17 cellular contexts compared by ENCODE assay signal in genomic region chr2:109447811-109448210, GRCh38.
DNase-seq lines count a peak whose midpoint lies in the region; ATAC-seq, FAIRE-seq and TF ChIP-seq lines count a peak whose summit lies in the region.
"Had no signal": no experiment of that assay in that cellular context is flagged by ENCODE, and none has a peak within 500 bp of the region (broad histone marks: within the 10 kb centered on the region; RNA-seq: fewer than 3 reads in every experiment).

No MANE protein-coding gene starts in this region.

- H3K27ac ChIP-seq in left ventricle myocardium inferior (replicated peaks) (peak overlapping the region; percentile 25), H1 (ENCODE audit: low read depth, low read length) (no peak overlapping the region)
- H3K27ac ChIP-seq: A549, cardiac muscle cell, upper lobe of left lung had no signal

- H2BK120ac ChIP-seq in H1 (replicated peaks; ENCODE audit: low read depth, low read length): no peak overlapping the region

- no peak overlapping the region for H2AK5ac ChIP-seq in H1 (ENCODE audit: low read depth, low read length)

- ATAC-seq in left ventricle myocardium superior (no peak), GM21381 (IDR thresholded peaks at IDR 0.05; ENCODE audit: unreplicated experiment) (no peak), HG03175 (IDR thresholded peaks at IDR 0.05; ENCODE audit: unreplicated experiment) (no peak)
- ATAC-seq: A549 had no signal

- no peak for TF ChIP-seq POLR2A in H1 (IDR thresholded peaks at IDR 0.05; ENCODE audit: control extremely low read depth in 1 of 2, low read depth in 2 of 2, low read length in 2 of 2)

- no peak overlapping the region for H3K9ac ChIP-seq in H1 (replicated peaks in 1 of 4; ENCODE audit: extremely low read depth in 1 of 4, low read depth in 3 of 4, low read length in 3 of 4)

- no peak overlapping the region for H2BK12ac ChIP-seq in H1 (ENCODE audit: low read depth, low read length)

- H3K4me1 ChIP-seq in left ventricle myocardium inferior (peaks cover 44% of the 10 kb centered on the region), H1 (replicated peaks in 1 of 4; ENCODE audit: control insufficient read depth in 3 of 4, insufficient read depth in 4 of 4, low read length in 3 of 4) (no peaks in the 10 kb centered on the region)
- H3K4me1 ChIP-seq: A549 had no signal

- no peak overlapping the region for H4K5ac ChIP-seq in H1 (ENCODE audit: insufficient read length, low read depth, low read length)

- H2AFZ ChIP-seq in H1 (ENCODE audit: low read length): no peak overlapping the region

- H3K18ac ChIP-seq in H1 (ENCODE audit: extremely low read depth, low read length): no peak overlapping the region

- no peak overlapping the region for H3K4me2 ChIP-seq in H1 (ENCODE audit: insufficient read depth in 1 of 2, low read depth in 2 of 2, low read length in 2 of 2)
- H3K4me2 ChIP-seq: A549 had no signal

- no peaks in the 10 kb centered on the region for H3K23me2 ChIP-seq in H1 (ENCODE audit: low read depth, low read length)

- H3K4me3 ChIP-seq in left ventricle myocardium inferior (no peak overlapping the region), H1 (ENCODE audit: extremely low read depth in 1 of 4, insufficient read depth in 2 of 4, low read depth in 3 of 4, low read length in 4 of 4) (no peak overlapping the region), MG63 (no peak overlapping the region)
- H3K4me3 ChIP-seq: A549, cardiac muscle cell, upper lobe of left lung had no signal

- H3K79me1 ChIP-seq in H1 (ENCODE audit: low read depth, low read length): no peaks in the 10 kb centered on the region

- H4K20me1 ChIP-seq in H1 (replicated peaks in 1 of 2; ENCODE audit: control insufficient read depth in 1 of 2, insufficient read depth in 2 of 2, low read length in 2 of 2): no peaks in the 10 kb centered on the region

- DNase-seq in left ventricle myocardium inferior (no peak), left ventricle myocardium superior (no peak), H1 (ENCODE audit: low read depth in 1 of 2, low spot score in 2 of 2) (no peak), occipital lobe (lab: John Stamatoyannopoulos, UW) (peak; percentile 50), DMS114 treated with DMSO at 0.1 percent for 48 hours (lab: John Stamatoyannopoulos, UW; ENCODE audit: unreplicated experiment) (no peak), MG63 (no peak)
- DNase-seq: activated naive CD4-positive, alpha-beta T cell treated with anti-CD3 and anti-CD28 coated beads, Interleukin-2, amount 10 ng/mL, durations not matched to agents 7 days and 5 days; CD8-positive, alpha-beta memory T cell; MV-4-11; NCI-H226; stimulated activated CD4-positive, alpha-beta T cell treated with anti-CD3 and anti-CD28 coated beads, Interleukin-2, amount 100 ng/mL, for 48 hours; upper lobe of left lung had no signal

- 92% methylated on average over 6 of the region's 6 CpGs; no CpG with 5 or more reads in 1 of the 2 experiments for WGBS in H1 (ENCODE audit: extremely low coverage in 1 of 2, insufficient coverage in 1 of 2, insufficient read length in 1 of 2, insufficient replicate concordance in 2 of 2, low coverage in 1 of 2, low lambda C conversion rate in 2 of 2, missing lambda C conversion rate in 1 of 2), 2 experiments

- H3K9me3 ChIP-seq in left ventricle myocardium inferior (replicated peaks) (peaks cover 25% of the 10 kb centered on the region), H1 (ENCODE audit: insufficient read depth in 2 of 2, low read depth in 1 of 2, low read length in 1 of 2) (peaks cover 6 to 11% of the 10 kb centered on the region in 2 experiments), MG63 (peaks cover 20% of the 10 kb centered on the region)

- no peaks in the 10 kb centered on the region for H3K79me2 ChIP-seq in H1 (ENCODE audit: control insufficient read depth in 1 of 2, insufficient read depth in 2 of 2, low read length in 2 of 2)

- no peak overlapping the region for H3K4ac ChIP-seq in H1 (replicated peaks; ENCODE audit: insufficient read length, low read depth, low read length)

- CTCF ChIA-PET in H1 (lab: Charles Lee; ENCODE audit: partially characterized antibody): interaction anchor here (1.0 to 1.9 kb wide), 7 partner anchors 12 to 190 kb away, joined by 3 to 4 read pairs (median 3); no protein-coding TSS in a partner anchor

- no peak overlapping the region for H2BK5ac ChIP-seq in H1 (ENCODE audit: low read depth, low read length)

- H3K56ac ChIP-seq in H1 (replicated peaks; ENCODE audit: insufficient read length, low read depth, low read length): no peak overlapping the region

- H3K27me3 ChIP-seq in left ventricle myocardium inferior (ENCODE audit: low read depth) (no peaks in the 10 kb centered on the region), H1 (replicated peaks in 1 of 4; ENCODE audit: control insufficient read depth in 3 of 4, extremely low read depth in 1 of 4, insufficient read depth in 3 of 4, low read length in 3 of 4) (no peaks in the 10 kb centered on the region), MG63 (no peaks in the 10 kb centered on the region)
- H3K27me3 ChIP-seq: cardiac muscle cell, upper lobe of left lung had no signal

- no peak overlapping the region for H3K14ac ChIP-seq in H1 (ENCODE audit: insufficient read length)

- intact Hi-C loops in left ventricle myocardium inferior (cut with micrococcal nuclease) (no loop called here), left ventricle myocardium superior (cut with micrococcal nuclease) (no loop called here)

- POLR2A ChIA-PET in H1 (lab: Charles Lee; ENCODE audit: partially characterized antibody): no interaction called here

- H4K8ac ChIP-seq in H1 (ENCODE audit: extremely low read depth, insufficient read depth, low read length): 0 out of 2 replicates have a peak overlapping the region, but pooled peaks have one; percentile 12

- no peak overlapping the region for H2BK15ac ChIP-seq in H1 (ENCODE audit: low read length)

- H3K36me3 ChIP-seq in left ventricle myocardium inferior: peaks cover 10% of the 10 kb centered on the region
- no peaks in the 10 kb centered on the region for H3K36me3 ChIP-seq in H1 (ENCODE audit: control insufficient read depth in 2 of 4, insufficient read depth in 4 of 4, low read length in 3 of 4)
- no peaks in the 10 kb centered on the region for H3K36me3 ChIP-seq in MG63
- H3K36me3 ChIP-seq: cardiac muscle cell had no signal

- TF ChIP-seq EP300 in H1 (IDR thresholded peaks at IDR 0.05; ENCODE audit: borderline replicate concordance in 1 of 2, low read depth in 2 of 2, low read length in 2 of 2): no peak

- TF ChIP-seq CTCF in left ventricle myocardium inferior (IDR thresholded peaks at IDR 0.05; ENCODE audit: borderline replicate concordance) (no peak), H1 (IDR thresholded peaks at IDR 0.05; ENCODE audit: control extremely low read depth in 1 of 3, insufficient read depth in 1 of 3, low read depth in 1 of 3, low read length in 3 of 3) (no peak)

- H2BK20ac ChIP-seq in H1 (ENCODE audit: low read length): no peak overlapping the region

- no peak for TF ChIP-seq RAD21 in H1 (IDR thresholded peaks at IDR 0.05 in 1 of 2, conservative IDR thresholded peaks at IDR 0.05 in 1 of 2; ENCODE audit: low read depth in 2 of 2, low read length in 2 of 2)

- H4K91ac ChIP-seq in H1 (replicated peaks; ENCODE audit: insufficient read length, low read length): no peak overlapping the region

- no peak for FAIRE-seq in H1 (lab: Jason Lieb, UNC)
- FAIRE-seq: A549, keratinocyte had no signal

- H3K23ac ChIP-seq in H1 (ENCODE audit: insufficient read length): no peak overlapping the region
